4 cellular contexts compared by ENCODE assay signal in the genomic region with DNA sequence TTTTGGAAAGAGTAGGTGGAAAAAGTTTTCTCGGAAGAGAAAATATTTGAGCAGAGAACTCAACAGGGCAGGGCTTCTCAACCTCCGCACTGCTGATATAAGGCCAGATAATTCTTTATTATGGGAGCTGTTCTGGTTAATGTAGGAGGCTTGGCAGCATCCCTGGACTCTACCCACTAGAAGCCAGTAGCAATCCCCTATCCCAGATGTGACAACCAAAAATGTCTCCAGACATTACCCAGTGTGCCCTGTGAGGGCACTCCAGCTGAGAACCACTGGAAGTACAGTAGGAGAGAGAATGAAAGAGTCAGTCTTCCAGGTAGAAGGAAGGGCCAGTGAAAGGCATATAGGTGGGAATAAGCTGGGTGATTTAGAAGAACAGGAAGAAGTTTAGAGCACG.
"Had no signal": no experiment of that assay in that cellular context is flagged by ENCODE, and none has a peak within 500 bp of the region (broad histone marks: within the 10 kb centered on the region; RNA-seq: fewer than 3 reads in every experiment).

No MANE protein-coding gene starts in this region.

- H3K27ac ChIP-seq: HL-60 had no signal

- H3K36me3 Mint-ChIP-seq: IgD-negative memory B cell had no signal

- H3K4me3 Mint-ChIP-seq: IgD-negative memory B cell had no signal

- DNase-seq: IMR-90 had no signal

- H3K27me3 Mint-ChIP-seq: IgD-negative memory B cell had no signal

- H3K4me1 Mint-ChIP-seq: IgD-negative memory B cell had no signal

- H3K4me3 ChIP-seq: K562 had no signal
